8 cellular contexts compared by ENCODE assay signal in the genomic region with DNA sequence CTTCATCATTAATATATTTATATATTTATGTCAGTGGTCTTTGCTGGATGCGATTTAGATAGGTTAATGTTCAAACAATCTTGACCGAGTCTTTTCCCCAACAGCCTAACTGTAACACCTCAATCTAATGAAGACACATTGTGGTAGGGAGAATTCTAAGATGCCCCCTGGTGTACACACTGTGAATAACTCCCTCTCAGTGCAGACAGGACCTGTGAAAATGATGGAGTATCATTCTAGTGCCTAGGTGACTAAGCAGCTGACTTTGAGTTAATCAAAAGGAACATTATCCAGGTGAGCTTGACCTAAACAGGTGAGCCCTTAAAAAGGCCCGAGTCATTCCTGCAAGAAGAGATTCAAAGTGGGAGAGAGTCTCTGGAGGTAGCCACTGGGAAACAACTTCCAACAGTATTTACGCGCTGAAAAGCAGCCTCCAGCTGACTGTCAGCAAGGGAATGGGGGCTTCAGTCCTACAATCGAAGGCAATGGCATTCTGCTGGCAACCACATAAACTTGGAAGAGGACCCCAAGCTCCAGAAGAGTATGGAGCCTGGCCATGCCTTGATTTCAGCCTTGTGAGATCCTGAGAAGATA. TPM values are rescaled to one million over a fixed set of nuclear protein-coding genes. Genes with fewer than 3 reads are reported as not detected.
A peak's percentile ranks its signal among the peaks of the same experiment; 100 is the strongest.
DNase-seq lines count a peak whose midpoint lies in the region; ATAC-seq and TF ChIP-seq lines count a peak whose summit lies in the region.

No MANE protein-coding gene starts in this region.

- H3K4me1 ChIP-seq in CD8-positive, alpha-beta memory T cell (ENCODE audit: insufficient read depth, low read length): no peaks in the 10 kb centered on the region
- no peaks in the 10 kb centered on the region for H3K4me1 ChIP-seq in heart right ventricle

- WGBS in heart right ventricle, 2 donors: 52 to 55% methylated on average over 6 of the region's 6 CpGs

- POLR2A ChIA-PET in CD8-positive, alpha-beta memory T cell (lab: Charles Lee): no interaction called here

- H3K4me1 Mint-ChIP-seq in CD8-positive, alpha-beta memory T cell: no peaks in the 10 kb centered on the region

- CTCF ChIA-PET in CD8-positive, alpha-beta memory T cell (lab: Charles Lee): interaction anchor here (0.8 to 1.7 kb wide), 5 partner anchors 10 to 210 kb away, joined by 3 to 7 read pairs (median 6); partner anchors contain the start of gene WBP4

- no peaks in the 10 kb centered on the region for H3K9me3 Mint-ChIP-seq in CD8-positive, alpha-beta memory T cell
- H3K9me3 Mint-ChIP-seq in activated naive CD4-positive, alpha-beta T cell treated with anti-CD3 and anti-CD28 coated beads, Interleukin-2, amount 50 U/mL, for 72 hours: no peaks in the 10 kb centered on the region

- H3K27ac Mint-ChIP-seq in CD8-positive, alpha-beta memory T cell: no peak overlapping the region
- H3K27ac Mint-ChIP-seq in activated naive CD4-positive, alpha-beta T cell treated with anti-CD3 and anti-CD28 coated beads, Interleukin-2, amount 50 U/mL, for 72 hours: no peak overlapping the region

- intact Hi-C loops in heart right ventricle (cut with DNase I): loop anchor here in 9 of 10 donors (1.0 to 5.0 kb wide), 3 partner anchors 145 to 148 kb away; no protein-coding TSS in a partner anchor
- intact Hi-C loops in sciatic nerve (cut with DNase I): loop anchor here (10.0 kb wide), 1 partner anchor 148 kb away; no protein-coding TSS in a partner anchor

- H3K27me3 ChIP-seq in CD8-positive, alpha-beta memory T cell (ENCODE audit: insufficient read depth, low read length, poor library complexity, severe bottlenecking): no peaks in the 10 kb centered on the region
- no peaks in the 10 kb centered on the region for H3K27me3 ChIP-seq in heart right ventricle

- peak; percentile 57 to 85 (median 76) for TF ChIP-seq CTCF in heart right ventricle (IDR thresholded peaks at IDR 0.05)

- H3K36me3 Mint-ChIP-seq in CD8-positive, alpha-beta memory T cell: peaks cover 0 to 55% (median 19%) of the 10 kb centered on the region in 3 donors
- H3K36me3 Mint-ChIP-seq in activated naive CD4-positive, alpha-beta T cell treated with anti-CD3 and anti-CD28 coated beads, Interleukin-2, amount 50 U/mL, for 72 hours: peaks cover 0 to 7% of the 10 kb centered on the region in 2 donors

- H3K9me3 ChIP-seq in CD8-positive, alpha-beta memory T cell (ENCODE audit: low read length): no peaks in the 10 kb centered on the region
- H3K9me3 ChIP-seq in heart right ventricle: no peaks in the 10 kb centered on the region

- no peak overlapping the region for H3K27ac ChIP-seq in CD8-positive, alpha-beta memory T cell (ENCODE audit: low read depth, low read length)
- H3K27ac ChIP-seq in heart right ventricle: no peak overlapping the region

- H3K4me3 ChIP-seq in CD8-positive, alpha-beta memory T cell (ENCODE audit: low read length): no peak overlapping the region
- H3K4me3 ChIP-seq in heart right ventricle: no peak overlapping the region

- no peak overlapping the region for H3K4me3 Mint-ChIP-seq in CD8-positive, alpha-beta memory T cell

- in situ Hi-C loops in SK-MEL-5 (cut with HindIII; ENCODE audit: low pct_unique_long_range_greater_than_20kb, low sequenced_read_pairs): no loop called here

- DNase-seq in CD8-positive, alpha-beta memory T cell: peak; percentile 14 to 55 (median 39)
- DNase-seq in HUDEP-2 (lab: John Stamatoyannopoulos, UW; ENCODE audit: unreplicated experiment in 76 of 76) (peak in 47 of 76 experiments; percentile 1 to 68 (median 29)), SK-MEL-5 (ENCODE audit: low read depth, low spot score) (peak; percentile 77), heart right ventricle (peak in 1 of 2 donors; percentile 30), sciatic nerve (ENCODE audit: low spot score) (no peak)
- DNase-seq in activated naive CD4-positive, alpha-beta T cell treated with anti-CD3 and anti-CD28 coated beads, Interleukin-2, amount 50 U/mL, for 72 hours (ENCODE audit: low spot score in 2 of 2): peak in 1 of 2 donors; percentile 59

- no peaks in the 10 kb centered on the region for H3K36me3 ChIP-seq in CD8-positive, alpha-beta memory T cell (ENCODE audit: insufficient read depth, low read length)
- H3K36me3 ChIP-seq in heart right ventricle: peaks cover 0 to 41% (median 4%) of the 10 kb centered on the region in 9 donors

- ATAC-seq in GM19035 (IDR thresholded peaks at IDR 0.05; ENCODE audit: unreplicated experiment): peak; percentile 82
- ATAC-seq in activated naive CD4-positive, alpha-beta T cell treated with anti-CD3 and anti-CD28 coated beads, Interleukin-2, amount 50 U/mL, for 72 hours: peak; percentile 79 to 92
- peak in 7 of 8 donors; percentile 62 to 88 (median 75) for ATAC-seq in heart right ventricle
- peak; percentile 80 for ATAC-seq in sciatic nerve
- ATAC-seq in HG02970 (IDR thresholded peaks at IDR 0.05; ENCODE audit: low FRiP score, unreplicated experiment): no peak

- H3K27me3 Mint-ChIP-seq in CD8-positive, alpha-beta memory T cell: no peaks in the 10 kb centered on the region

RNA-seq across cellular contexts. Expression of gene KBTBD7, which starts 28.0 kb away (rescaled TPM):
- total RNA-seq in CD8-positive, alpha-beta memory T cell: 1 to 10 TPM; 4.1 to 4.4 TPM
- 8.2 TPM for polyA plus RNA-seq in CD8-positive, alpha-beta memory T cell
- 7.3 and 8.0 TPM in 2 replicates for total RNA-seq in SK-MEL-5 (2014; rRNA removed; shearing (Covaris generic))
- 7.1 and 8.4 TPM in 2 replicates for polyA plus RNA-seq in SK-MEL-5 (2015; cell fraction: cytosol; rRNA removed)
- polyA plus RNA-seq in SK-MEL-5 (2015; cell fraction: nucleus; rRNA removed): 6.2 and 6.4 TPM in 2 replicates
- 1 to 10 TPM; 3.6 to 4.6 TPM for total RNA-seq in activated naive CD4-positive, alpha-beta T cell treated with anti-CD3 and anti-CD28 coated beads, Interleukin-2, amount 50 U/mL, for 72 hours
- total RNA-seq in heart right ventricle (1 to 10 TPM; 4.1 to 7.6 (median 5.6) TPM), sciatic nerve (8.5 TPM)
- polyA plus RNA-seq in heart right ventricle: 1 to 10 TPM; 1.6 to 2.8 TPM

RNA-seq across cellular contexts. Expression of gene MTRF1, which starts 41.0 kb away (rescaled TPM):
- 10 to 100 TPM; 17.3 to 18.8 TPM for total RNA-seq in CD8-positive, alpha-beta memory T cell
- 11.5 TPM for polyA plus RNA-seq in CD8-positive, alpha-beta memory T cell
- 18.3 and 26.7 TPM in 2 replicates for total RNA-seq in SK-MEL-5 (2014; rRNA removed; shearing (Covaris generic))
- polyA plus RNA-seq in SK-MEL-5 (2015; cell fraction: cytosol; rRNA removed): 9.3 and 10.8 TPM in 2 replicates
- polyA plus RNA-seq in SK-MEL-5 (2015; cell fraction: nucleus; rRNA removed): 82.9 and 83.1 TPM in 2 replicates
- 10 to 100 TPM; 25.8 to 39.1 TPM for total RNA-seq in activated naive CD4-positive, alpha-beta T cell treated with anti-CD3 and anti-CD28 coated beads, Interleukin-2, amount 50 U/mL, for 72 hours
- total RNA-seq in heart right ventricle (10 to 100 TPM in 6 of 10 donors, 1 to 10 TPM in 4; 8.2 to 15.0 (median 10.3) TPM), sciatic nerve (12.2 TPM)
- 10 to 100 TPM in 1 of 2 donors, 1 to 10 TPM in 1; 6.6 to 18.7 TPM for polyA plus RNA-seq in heart right ventricle
